Comparison of ENCODE assay signal across 1 cellular context in the genomic region with DNA sequence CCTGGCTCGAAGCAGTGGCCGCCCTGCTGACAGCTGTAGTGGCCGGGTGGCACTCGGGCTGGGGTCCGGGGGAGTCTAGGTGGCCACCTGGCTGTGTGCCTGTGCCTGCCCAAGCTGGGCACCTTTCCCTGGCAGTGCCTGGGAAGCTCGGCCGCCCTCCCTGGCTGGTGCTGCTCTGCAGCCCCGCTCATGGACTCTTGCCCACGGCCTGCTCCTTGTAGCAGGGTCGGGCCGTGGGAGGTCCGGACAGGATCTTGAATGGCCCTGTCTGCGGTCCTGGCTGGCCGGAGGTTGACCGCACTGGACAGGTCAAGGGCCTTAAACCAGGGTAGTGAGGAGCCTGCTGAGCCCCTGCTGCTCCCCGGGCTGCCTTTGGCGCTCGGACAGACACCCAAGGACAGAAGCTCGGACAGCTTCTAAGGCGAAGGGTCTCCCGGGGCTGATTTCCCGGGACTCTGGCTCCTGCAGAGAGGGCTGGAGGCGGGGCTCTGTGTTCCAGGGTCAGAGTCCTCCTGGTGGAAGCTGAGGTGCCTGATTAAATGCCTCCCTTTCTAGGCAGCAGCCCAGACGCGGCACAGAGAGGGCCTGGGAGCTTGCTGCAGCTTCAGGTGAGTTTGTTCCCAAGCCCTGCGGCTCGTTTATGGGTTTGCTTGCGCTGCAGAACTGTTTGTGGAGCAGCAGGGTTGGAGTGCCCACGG.
TF ChIP-seq lines count a peak whose summit lies in the region.

No MANE protein-coding gene starts in this region.

TF ChIP-seq in K562, 482 proteins besides CTCF, POLR2A, EP300 and RAD21:
- no peak for TF ChIP-seq CHD4 (IDR thresholded peaks at IDR 0.05; ENCODE audit: insufficient read depth, insufficient replicate concordance, low read depth, low read length, poor library complexity, severe bottlenecking)
- no peak for TF ChIP-seq ZBTB7A (IDR thresholded peaks at IDR 0.05; ENCODE audit: borderline replicate concordance, control insufficient read depth, low read depth, low read length)
- TF ChIP-seq RBFOX2 (IDR thresholded peaks at IDR 0.05; ENCODE audit: low read depth, low read length), result peak; percentile 42; the same call in 1 of the 2 replicates
- TF ChIP-seq, protein P1, sequence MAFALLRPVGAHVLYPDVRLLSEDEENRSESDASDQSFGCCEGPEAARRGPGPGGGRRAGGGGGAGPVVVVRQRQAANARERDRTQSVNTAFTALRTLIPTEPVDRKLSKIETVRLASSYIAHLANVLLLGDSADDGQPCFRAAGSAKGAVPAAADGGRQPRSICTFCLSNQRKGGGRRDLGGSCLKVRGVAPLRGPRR (CRISPR knock-in tag; IDR thresholded peaks at IDR 0.05), result no peak
- TF ChIP-seq HNRNPL (IDR thresholded peaks at IDR 0.05; ENCODE audit: low read depth, low read length), result peak; percentile 39; the same call in 1 of the 2 replicates
- TF ChIP-seq ELF2 (CRISPR knock-in tag; IDR thresholded peaks at IDR 0.05), result no peak
- no peak for TF ChIP-seq NFRKB (IDR thresholded peaks at IDR 0.05; ENCODE audit: low read depth)
- TF ChIP-seq POLR2G (IDR thresholded peaks at IDR 0.05; ENCODE audit: low read depth, low read length), result peak; percentile 39
